ENCODE assay signal across 10 cellular contexts in genomic region chr2:84486436-84487115, GRCh38. TPM values are rescaled to one million over a fixed set of nuclear protein-coding genes. Genes with fewer than 3 reads are reported as not detected.
A peak's percentile ranks its signal among the peaks of the same experiment; 100 is the strongest.
DNase-seq lines count a peak whose midpoint lies in the region; ATAC-seq and TF ChIP-seq lines count a peak whose summit lies in the region.
"Had no signal": no experiment of that assay in that cellular context is flagged by ENCODE, and none has a peak within 500 bp of the region (broad histone marks: within the 10 kb centered on the region; RNA-seq: fewer than 3 reads in every experiment).

No MANE protein-coding gene starts in this region.

- no peak overlapping the region for H3K4me3 ChIP-seq in fibroblast of villous mesenchyme (ENCODE audit: low read depth, low read length)
- no peak overlapping the region for H3K4me3 ChIP-seq in retinal pigment epithelial cell (ENCODE audit: low read length)
- no peak overlapping the region for H3K4me3 ChIP-seq in MM.1S (ENCODE audit: low read length)

- H3K27me3 ChIP-seq in MM.1S (replicated peaks; ENCODE audit: insufficient read depth, low read length): no peaks in the 10 kb centered on the region

- no peak overlapping the region for H3K27ac ChIP-seq in MM.1S (ENCODE audit: low read length)

- H3K4me2 ChIP-seq in MM.1S (ENCODE audit: low read depth, low read length): no peak overlapping the region

- H3K9me2 ChIP-seq in MM.1S (replicated peaks; ENCODE audit: insufficient read depth, low read length): no peaks in the 10 kb centered on the region

- no peaks in the 10 kb centered on the region for H3F3A ChIP-seq in MM.1S (ENCODE audit: insufficient read depth, low read length)

- H3K4me1 Mint-ChIP-seq in activated T-cell treated with anti-CD3 and anti-CD28 coated beads, Interleukin-2, amount 50 U/mL, for 72 hours (ENCODE audit: low read depth): peaks cover 6% of the 10 kb centered on the region

- no peak overlapping the region for H3K27ac Mint-ChIP-seq in activated T-cell treated with anti-CD3 and anti-CD28 coated beads, Interleukin-2, amount 50 U/mL, for 72 hours

- no peaks in the 10 kb centered on the region for H4K20me1 ChIP-seq in MM.1S (ENCODE audit: insufficient read depth, low read length)

- no peak overlapping the region for H3K9ac ChIP-seq in MM.1S (ENCODE audit: low read length)

- H3K79me2 ChIP-seq in MM.1S (ENCODE audit: low read length): no peaks in the 10 kb centered on the region

- TF ChIP-seq CTCF in fibroblast of villous mesenchyme (IDR thresholded peaks at IDR 0.05; ENCODE audit: insufficient read depth, low read depth, low read length): no peak
- TF ChIP-seq CTCF in retinal pigment epithelial cell (conservative IDR thresholded peaks at IDR 0.05; ENCODE audit: low read depth, low read length): no peak
- no peak for TF ChIP-seq CTCF in MM.1S (IDR thresholded peaks at IDR 0.05; ENCODE audit: low read length)

- ATAC-seq in activated T-cell treated with anti-CD3 and anti-CD28 coated beads, Interleukin-2, amount 50 U/mL, for 72 hours (replicated peaks in 1 of 2): no peak

- H3K9me3 Mint-ChIP-seq in activated T-cell treated with anti-CD3 and anti-CD28 coated beads, Interleukin-2, amount 50 U/mL, for 72 hours: no peaks in the 10 kb centered on the region

- H3K4me3 Mint-ChIP-seq in activated T-cell treated with anti-CD3 and anti-CD28 coated beads, Interleukin-2, amount 50 U/mL, for 72 hours: no peak overlapping the region

- DNase-seq in HK-2 (ENCODE audit: unreplicated experiment) (peak; percentile 51), NCI-H69 (lab: John Stamatoyannopoulos, UW) (peak; percentile 6), fibroblast of villous mesenchyme (ENCODE audit: low read depth) (peak; percentile 20), retinal pigment epithelial cell (ENCODE audit: low read depth) (peak; percentile 49), MM.1S (no peak), SIG-M5 (lab: John Stamatoyannopoulos, UW) (no peak)
- no peak for DNase-seq in activated T-cell treated with anti-CD3 and anti-CD28 coated beads, Interleukin-2, amount 50 U/mL, for 72 hours
- DNase-seq: activated CD4-positive, CD25-positive, alpha-beta regulatory T cell; activated naive CD4-positive, alpha-beta T cell treated with Interleukin-2 at 50 U/mL for 16 hours; stimulated activated naive CD4-positive, alpha-beta T cell treated with Interleukin-2 at 50 U/mL for 16 hours had no signal

- no peak overlapping the region for H2AFZ ChIP-seq in MM.1S (ENCODE audit: low read length)

- H3K9me3 ChIP-seq in MM.1S (replicated peaks; ENCODE audit: insufficient read depth, low read length): no peaks in the 10 kb centered on the region

- no peaks in the 10 kb centered on the region for H3K27me3 Mint-ChIP-seq in activated T-cell treated with anti-CD3 and anti-CD28 coated beads, Interleukin-2, amount 50 U/mL, for 72 hours (ENCODE audit: low read depth)

- H3K4me1 ChIP-seq in MM.1S (ENCODE audit: low read length): peaks cover 5% of the 10 kb centered on the region; the same call in 1 of the 2 replicates

- no peaks in the 10 kb centered on the region for H3K36me3 Mint-ChIP-seq in activated T-cell treated with anti-CD3 and anti-CD28 coated beads, Interleukin-2, amount 50 U/mL, for 72 hours (ENCODE audit: insufficient read depth in 2 of 2)

- H3K36me3 ChIP-seq in MM.1S (replicated peaks; ENCODE audit: insufficient read depth, low read length): no peaks in the 10 kb centered on the region

RNA-seq across cellular contexts. Expression of gene SUCLG1, which starts 27.5 kb away (rescaled TPM):
- total RNA-seq in fibroblast of villous mesenchyme: 47.0 and 66.1 TPM in 2 replicates
- 10 to 100 TPM; 66.0 to 66.8 TPM for total RNA-seq in activated T-cell treated with anti-CD3 and anti-CD28 coated beads, Interleukin-2, amount 50 U/mL, for 72 hours

RNA-seq across cellular contexts. Expression of gene DNAH6, which starts 29.7 kb away (rescaled TPM):
- total RNA-seq in fibroblast of villous mesenchyme: under 0.01 TPM in 2 replicates
- 1 to 10 TPM; 1.0 to 1.5 TPM for total RNA-seq in activated T-cell treated with anti-CD3 and anti-CD28 coated beads, Interleukin-2, amount 50 U/mL, for 72 hours

Comparison
In these comparisons a context has a peak if more than half of its experiments do, and no peak if none do; other contexts are left out.
1. DNase-seq: peak in HK-2 (single experiment), NCI-H69 (single experiment), fibroblast of villous mesenchyme (single experiment) and retinal pigment epithelial cell (single experiment); none in activated T-cell treated with anti-CD3 and anti-CD28 coated beads, Interleukin-2, amount 50 U/mL, for 72 hours (0 of 2), MM.1S (single experiment) and SIG-M5 (single experiment).